In the genomic region with DNA sequence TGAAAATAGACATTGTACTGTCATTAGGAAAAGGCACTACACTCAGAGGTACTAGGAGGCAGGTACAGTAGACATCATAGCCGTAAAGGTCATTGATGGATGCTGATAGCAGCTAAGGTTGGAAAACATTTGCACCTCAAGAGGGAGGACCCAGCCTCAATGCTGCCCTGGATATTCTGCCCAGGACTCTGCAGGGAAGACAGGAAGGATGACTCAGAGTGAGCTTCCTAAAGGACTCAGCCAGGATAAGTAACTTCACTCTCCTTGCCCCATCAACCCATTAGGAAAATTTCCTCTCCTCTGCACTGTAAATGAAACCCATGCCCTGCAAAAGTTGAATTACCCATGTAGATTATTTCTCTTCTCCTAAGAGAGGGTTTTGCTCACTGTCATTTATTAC, we compare ENCODE assay signal across 24 cellular contexts.
"Had no signal": no experiment of that assay in that cellular context is flagged by ENCODE, and none has a peak within 500 bp of the region (broad histone marks: within the 10 kb centered on the region; RNA-seq: fewer than 3 reads in every experiment).

No MANE protein-coding gene starts in this region.

- H3K9me3 ChIP-seq: breast epithelium had no signal

- H3K9ac ChIP-seq: KMS-11 had no signal

- H3K27ac ChIP-seq: breast epithelium, KMS-11 had no signal

- H3K4me1 ChIP-seq: breast epithelium had no signal

- H3K36me3 ChIP-seq: breast epithelium had no signal

- H3K4me2 ChIP-seq: KMS-11 had no signal

- ATAC-seq: activated T-cell treated with anti-CD3 and anti-CD28 coated beads, Interleukin-2, amount 50 U/mL, for 72 hours; PC-3; T-helper 17 cell had no signal

- H3K4me3 ChIP-seq: breast epithelium had no signal

- DNase-seq: activated CD4-positive, alpha-beta memory T cell treated with anti-CD3 and anti-CD28 coated beads, Interleukin-2, amount 10 ng/mL, durations not matched to agents 7 days and 5 days; activated CD4-positive, alpha-beta T cell treated with anti-CD3 and anti-CD28 coated beads, Interleukin-2, amount 50 U/mL, for 1 hour; activated CD4-positive, CD25-positive, alpha-beta regulatory T cell; activated CD8-positive, alpha-beta memory T cell treated with anti-CD3 and anti-CD28 coated beads, Interleukin-2, amount 50 U/mL, for 4 hours; activated gamma-delta T cell treated with Interleukin-2 at 50 U/mL for 16 hours; activated naive CD4-positive, alpha-beta T cell treated with anti-CD3 and anti-CD28 coated beads, Interleukin-2, amount 50 U/mL, for 16 hours; activated naive CD8-positive, alpha-beta T cell treated with anti-CD3 and anti-CD28 coated beads, Interleukin-2, amount 10 ng/mL, durations not matched to agents 7 days and 5 days; activated T-cell treated with anti-CD3 and anti-CD28 coated beads, Interleukin-2, amount 50 U/mL, for 72 hours; aorta; central memory CD4-positive, alpha-beta T cell; MM.1S; NCI-H1105; NCI-H1436; NCI-H1694 treated with DMSO at 0.1 percent for 48 hours; NCI-H2029 treated with DMSO at 0.1 percent for 48 hours; NCI-H345; NCI-H510A; NCI-H69; PC-3; SHP77 treated with DMSO at 0.1 percent for 48 hours; T-helper 17 cell; T-helper 9 cell had no signal
